ENCODE assay signal across 1 cellular context in the genomic region with DNA sequence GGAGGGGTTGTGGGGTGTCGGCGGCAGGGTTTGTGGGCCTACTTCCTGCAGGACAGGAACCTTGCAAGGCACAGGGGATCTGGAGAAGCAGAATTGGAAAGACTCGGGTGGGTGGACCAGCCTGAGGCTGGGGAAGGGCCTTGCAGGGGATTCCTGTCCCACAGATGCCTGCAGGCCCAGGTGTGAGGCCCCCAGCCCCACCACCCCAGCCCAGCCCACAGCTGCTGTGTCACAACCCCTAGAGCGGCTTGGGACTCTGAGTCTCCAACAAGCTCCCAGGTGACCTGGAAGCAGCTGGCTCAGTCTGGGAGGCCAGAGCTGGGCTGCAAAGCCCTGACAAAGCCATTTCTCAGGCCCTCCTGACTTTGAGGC.
TF ChIP-seq lines count a peak whose summit lies in the region.

No MANE protein-coding gene starts in this region.

TF ChIP-seq in IMR-90, 13 proteins besides CTCF, POLR2A, EP300 and RAD21:
- TF ChIP-seq MAZ (IDR thresholded peaks at IDR 0.05; ENCODE audit: borderline replicate concordance, low read depth, low read length), result no peak
- TF ChIP-seq, protein P1, sequence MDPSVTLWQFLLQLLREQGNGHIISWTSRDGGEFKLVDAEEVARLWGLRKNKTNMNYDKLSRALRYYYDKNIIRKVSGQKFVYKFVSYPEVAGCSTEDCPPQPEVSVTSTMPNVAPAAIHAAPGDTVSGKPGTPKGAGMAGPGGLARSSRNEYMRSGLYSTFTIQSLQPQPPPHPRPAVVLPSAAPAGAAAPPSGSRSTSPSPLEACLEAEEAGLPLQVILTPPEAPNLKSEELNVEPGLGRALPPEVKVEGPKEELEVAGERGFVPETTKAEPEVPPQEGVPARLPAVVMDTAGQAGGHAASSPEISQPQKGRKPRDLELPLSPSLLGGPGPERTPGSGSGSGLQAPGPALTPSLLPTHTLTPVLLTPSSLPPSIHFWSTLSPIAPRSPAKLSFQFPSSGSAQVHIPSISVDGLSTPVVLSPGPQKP (IDR thresholded peaks at IDR 0.05; ENCODE audit: borderline replicate concordance, low read depth, low read length), result no peak
- TF ChIP-seq FOS (IDR thresholded peaks at IDR 0.05; ENCODE audit: low read depth, low read length), result no peak
- no peak for TF ChIP-seq RCOR1 (IDR thresholded peaks at IDR 0.05; ENCODE audit: insufficient replicate concordance, low read length)
- no peak for TF ChIP-seq CEBPB (IDR thresholded peaks at IDR 0.05; ENCODE audit: low read depth, low read length)
- TF ChIP-seq RFX5 (IDR thresholded peaks at IDR 0.05; ENCODE audit: low read depth, low read length), result no peak
- TF ChIP-seq BHLHE40 (IDR thresholded peaks at IDR 0.05; ENCODE audit: low read depth, low read length), result no peak
- TF ChIP-seq CHD1 (IDR thresholded peaks at IDR 0.05; ENCODE audit: low read depth, low read length), result no peak
